7 cellular contexts compared by ENCODE assay signal in genomic region chr7:7761340-7761973, GRCh38. TPM values are rescaled to one million over a fixed set of nuclear protein-coding genes. Genes with fewer than 3 reads are reported as not detected.
DNase-seq lines count a peak whose midpoint lies in the region; ATAC-seq and TF ChIP-seq lines count a peak whose summit lies in the region.

No MANE protein-coding gene starts in this region.

- H3K9me2 ChIP-seq in PC-9 (ENCODE audit: insufficient read depth): no peaks in the 10 kb centered on the region

- H3K36me3 ChIP-seq in PC-9 (ENCODE audit: low read depth): no peaks in the 10 kb centered on the region

- BruUV-seq in PC-9 (replicated peaks; lab: Mats Ljungman, UMichigan): no TSS peak

- peaks cover 7% of the 10 kb centered on the region for H3K4me1 Mint-ChIP-seq in glutamatergic neuron (ENCODE audit: low read depth, unreplicated experiment)

- intact Hi-C loops in PC-9 (cut with micrococcal nuclease; ENCODE audit: unreplicated experiment): loop anchor here (1.0 to 10.0 kb wide), 5 partner anchors 81 to 453 kb away; no protein-coding TSS in a partner anchor

- ATAC-seq in HG03066 (IDR thresholded peaks at IDR 0.05; ENCODE audit: low read depth, unreplicated experiment): peak; percentile 25
- ATAC-seq in HG02678 (IDR thresholded peaks at IDR 0.05; ENCODE audit: unreplicated experiment): no peak

- no peaks in the 10 kb centered on the region for H3K9me3 Mint-ChIP-seq in glutamatergic neuron (ENCODE audit: unreplicated experiment)

- no peaks in the 10 kb centered on the region for H4K20me1 ChIP-seq in PC-9 (ENCODE audit: insufficient read depth)

- H3K27ac Mint-ChIP-seq in glutamatergic neuron (ENCODE audit: unreplicated experiment): no peak overlapping the region

- no peaks in the 10 kb centered on the region for H3K27me3 ChIP-seq in PC-9 (ENCODE audit: insufficient read depth, low read depth)

- POLR2A ChIA-PET in PC-9 (lab: Charles Lee; ENCODE audit: unreplicated experiment): no interaction called here

- CTCF ChIA-PET in PC-9 (lab: Charles Lee): interaction anchor here (0.6 to 1.5 kb wide), 7 partner anchors 80 to 429 kb away, joined by 3 to 11 read pairs (median 3); no protein-coding TSS in a partner anchor

- H3K4me3 Mint-ChIP-seq in glutamatergic neuron (ENCODE audit: unreplicated experiment): no peak overlapping the region

- peaks cover 4% of the 10 kb centered on the region; the same call in 1 of the 2 replicates for H3K9me3 ChIP-seq in PC-9 (ENCODE audit: insufficient read depth, low read depth)

- H3K79me2 ChIP-seq in PC-9 (ENCODE audit: low read depth): no peaks in the 10 kb centered on the region

- DNase-seq in ELR (ENCODE audit: low read depth) (peak; percentile 78), PC-9 (peak in 1 of 2 experiments; percentile 54), dermis microvascular lymphatic vessel endothelial cell (ENCODE audit: low read depth in 2 of 2) (peak; percentile 15 to 59), myocyte (ENCODE audit: low read depth) (peak; percentile 84), glutamatergic neuron (no peak)

- no peak overlapping the region for H3K27ac ChIP-seq in PC-9

- TF ChIP-seq CTCF in PC-9 (conservative IDR thresholded peaks at IDR 0.05) (peak; percentile 59; the same call in 1 of the 2 replicates), glutamatergic neuron (IDR thresholded peaks at IDR 0.05; ENCODE audit: partially characterized antibody, unreplicated experiment) (no peak)

- no peaks in the 10 kb centered on the region for H3K36me3 Mint-ChIP-seq in glutamatergic neuron (ENCODE audit: unreplicated experiment)

- peaks cover 43% of the 10 kb centered on the region for H3K4me1 ChIP-seq in PC-9 (replicated peaks; ENCODE audit: insufficient read depth)

- H3F3A ChIP-seq in PC-9 (ENCODE audit: insufficient read depth, low read depth): peaks cover 20% of the 10 kb centered on the region

- no peak overlapping the region for H2AFZ ChIP-seq in PC-9

- H3K4me3 ChIP-seq in PC-9: no peak overlapping the region

- no peaks in the 10 kb centered on the region for H3K27me3 Mint-ChIP-seq in glutamatergic neuron (ENCODE audit: unreplicated experiment)

- H3K4me2 ChIP-seq in PC-9: 0 out of 2 replicates have a peak overlapping the region, but pooled peaks have one; percentile 17

RNA-seq across cellular contexts. Expression of gene RPA3, which starts 43.0 kb away (rescaled TPM):
- 147 and 166 TPM in 2 replicates for total RNA-seq in PC-9 (2021)
- 8.5 and 22.5 TPM in 2 replicates for total RNA-seq in dermis microvascular lymphatic vessel endothelial cell
- total RNA-seq in myocyte: 16.9 and 17.7 TPM in 2 replicates
- polyA plus RNA-seq in myocyte (2012): 33.2 TPM
- total RNA-seq in glutamatergic neuron (ENCODE audit: unreplicated experiment): 20.7 TPM
